ENCODE assay signal across 11 cellular contexts in genomic region chr12:3237154-3237520, GRCh38.
"Had no signal": no experiment of that assay in that cellular context is flagged by ENCODE, and none has a peak within 500 bp of the region (broad histone marks: within the 10 kb centered on the region; RNA-seq: fewer than 3 reads in every experiment).

No MANE protein-coding gene starts in this region.

- DNase-seq: activated CD4-positive, CD25-positive, alpha-beta regulatory T cell; amniotic stem cell; esophagus squamous epithelium; naive B cell; spleen; stimulated activated naive CD4-positive, alpha-beta T cell had no signal

- H3K27ac ChIP-seq: esophagus squamous epithelium, left lung, neutrophil, spleen had no signal

- FAIRE-seq: islet of Langerhans, TTC549 had no signal

- H3K4me3 ChIP-seq: esophagus squamous epithelium, left lung, spleen had no signal

- H3K27me3 ChIP-seq: brain microvascular endothelial cell, esophagus squamous epithelium, left lung, neutrophil, spleen had no signal

- H3K9me3 ChIP-seq: esophagus squamous epithelium, left lung, neutrophil, spleen had no signal

- H3K36me3 ChIP-seq: brain microvascular endothelial cell, left lung, neutrophil, spleen had no signal

- H3K4me1 ChIP-seq: left lung had no signal
